ENCODE assay signal across 8 cellular contexts in genomic region chr14:53613404-53614253, GRCh38.
DNase-seq lines count a peak whose midpoint lies in the region; ATAC-seq and TF ChIP-seq lines count a peak whose summit lies in the region.

No MANE protein-coding gene starts in this region.

- no peak overlapping the region for H3K4me3 ChIP-seq in CD8-positive, alpha-beta memory T cell (ENCODE audit: low read length)

- no peaks in the 10 kb centered on the region for H3K36me3 ChIP-seq in CD8-positive, alpha-beta memory T cell (ENCODE audit: insufficient read depth, low read length)

- no peaks in the 10 kb centered on the region for H3K27me3 ChIP-seq in CD8-positive, alpha-beta memory T cell (ENCODE audit: insufficient read depth, low read length, poor library complexity, severe bottlenecking)

- H3K27me3 Mint-ChIP-seq in activated CD8-positive, alpha-beta T cell treated with anti-CD3 and anti-CD28 coated beads for 36 hours: no peaks in the 10 kb centered on the region
- no peaks in the 10 kb centered on the region for H3K27me3 Mint-ChIP-seq in activated CD8-positive, alpha-beta T cell treated with anti-CD3 and anti-CD28 coated beads, Interleukin-2, amount 10 ng/mL, durations not matched to agents 7 days and 5 days (ENCODE audit: low read depth)
- H3K27me3 Mint-ChIP-seq in CD8-positive, alpha-beta memory T cell: no peaks in the 10 kb centered on the region

- H3K36me3 Mint-ChIP-seq in activated CD8-positive, alpha-beta T cell treated with anti-CD3 and anti-CD28 coated beads for 36 hours (ENCODE audit: low read depth): no peaks in the 10 kb centered on the region
- H3K36me3 Mint-ChIP-seq in activated CD8-positive, alpha-beta T cell treated with anti-CD3 and anti-CD28 coated beads, Interleukin-2, amount 10 ng/mL, durations not matched to agents 7 days and 5 days (ENCODE audit: low read depth): no peaks in the 10 kb centered on the region
- no peaks in the 10 kb centered on the region for H3K36me3 Mint-ChIP-seq in CD8-positive, alpha-beta memory T cell

- intact Hi-C loops in activated CD8-positive, alpha-beta T cell treated with anti-CD3 and anti-CD28 coated beads for 36 hours (cut with micrococcal nuclease): no loop called here

- H3K4me1 Mint-ChIP-seq in activated CD8-positive, alpha-beta T cell treated with anti-CD3 and anti-CD28 coated beads for 36 hours (ENCODE audit: low read depth): no peaks in the 10 kb centered on the region
- H3K4me1 Mint-ChIP-seq in activated CD8-positive, alpha-beta T cell treated with anti-CD3 and anti-CD28 coated beads, Interleukin-2, amount 10 ng/mL, durations not matched to agents 7 days and 5 days (ENCODE audit: low read depth): no peaks in the 10 kb centered on the region
- H3K4me1 Mint-ChIP-seq in CD8-positive, alpha-beta memory T cell: no peaks in the 10 kb centered on the region

- peak overlapping the region; percentile 80 for H3K27ac Mint-ChIP-seq in activated CD8-positive, alpha-beta T cell treated with anti-CD3 and anti-CD28 coated beads for 36 hours
- no peak overlapping the region for H3K27ac Mint-ChIP-seq in activated CD8-positive, alpha-beta T cell treated with anti-CD3 and anti-CD28 coated beads, Interleukin-2, amount 10 ng/mL, durations not matched to agents 7 days and 5 days
- no peak overlapping the region for H3K27ac Mint-ChIP-seq in CD8-positive, alpha-beta memory T cell

- H3K4me3 Mint-ChIP-seq in activated CD8-positive, alpha-beta T cell treated with anti-CD3 and anti-CD28 coated beads for 36 hours: no peak overlapping the region
- H3K4me3 Mint-ChIP-seq in activated CD8-positive, alpha-beta T cell treated with anti-CD3 and anti-CD28 coated beads, Interleukin-2, amount 10 ng/mL, durations not matched to agents 7 days and 5 days: no peak overlapping the region
- H3K4me3 Mint-ChIP-seq in CD8-positive, alpha-beta memory T cell: no peak overlapping the region

- no peaks in the 10 kb centered on the region for H3K9me3 Mint-ChIP-seq in activated CD8-positive, alpha-beta T cell treated with anti-CD3 and anti-CD28 coated beads for 36 hours
- no peaks in the 10 kb centered on the region for H3K9me3 Mint-ChIP-seq in activated CD8-positive, alpha-beta T cell treated with anti-CD3 and anti-CD28 coated beads, Interleukin-2, amount 10 ng/mL, durations not matched to agents 7 days and 5 days (ENCODE audit: insufficient read depth)
- peaks cover 7 to 30% (median 19%) of the 10 kb centered on the region in 5 donors for H3K9me3 Mint-ChIP-seq in CD8-positive, alpha-beta memory T cell

- CTCF ChIA-PET in activated CD8-positive, alpha-beta T cell treated with anti-CD3 and anti-CD28 coated beads for 36 hours (lab: Charles Lee): no interaction called here
- CTCF ChIA-PET in activated CD8-positive, alpha-beta T cell treated with anti-CD3 and anti-CD28 coated beads, Interleukin-2, amount 10 ng/mL, durations not matched to agents 7 days and 5 days (lab: Charles Lee): no interaction called here
- CTCF ChIA-PET in CD8-positive, alpha-beta memory T cell (lab: Charles Lee): no interaction called here

- TF ChIP-seq CTCF in activated CD8-positive, alpha-beta T cell treated with anti-CD3 and anti-CD28 coated beads for 36 hours (IDR thresholded peaks at IDR 0.05): no peak
- no peak for TF ChIP-seq CTCF in omental fat pad (IDR thresholded peaks at IDR 0.05)

- POLR2A ChIA-PET in activated CD8-positive, alpha-beta T cell treated with anti-CD3 and anti-CD28 coated beads for 36 hours (lab: Charles Lee): no interaction called here
- POLR2A ChIA-PET in activated CD8-positive, alpha-beta T cell treated with anti-CD3 and anti-CD28 coated beads, Interleukin-2, amount 10 ng/mL, durations not matched to agents 7 days and 5 days (lab: Charles Lee): no interaction called here
- POLR2A ChIA-PET in CD8-positive, alpha-beta memory T cell (lab: Charles Lee): no interaction called here

- H3K4me1 ChIP-seq in CD8-positive, alpha-beta memory T cell (ENCODE audit: insufficient read depth, low read length): no peaks in the 10 kb centered on the region

- ATAC-seq in activated CD8-positive, alpha-beta T cell treated with anti-CD3 and anti-CD28 coated beads for 36 hours: peak; percentile 80
- ATAC-seq in activated CD8-positive, alpha-beta T cell treated with anti-CD3 and anti-CD28 coated beads, Interleukin-2, amount 10 ng/mL, durations not matched to agents 7 days and 5 days: no peak
- ATAC-seq in HG02981 (IDR thresholded peaks at IDR 0.05; ENCODE audit: unreplicated experiment) (peak; percentile 93), esophagus mucosa (peak; percentile 89), omental fat pad (ENCODE audit: low FRiP score) (no peak)

- DNase-seq in activated CD8-positive, alpha-beta T cell treated with anti-CD3 and anti-CD28 coated beads for 36 hours: peak; percentile 12
- no peak for DNase-seq in activated CD8-positive, alpha-beta T cell treated with anti-CD3 and anti-CD28 coated beads, Interleukin-2, amount 10 ng/mL, durations not matched to agents 7 days and 5 days
- DNase-seq in NCI-H345 treated with DMSO at 0.1 percent for 48 hours (lab: John Stamatoyannopoulos, UW; ENCODE audit: unreplicated experiment) (peak; percentile 88), omental fat pad (ENCODE audit: low spot score) (no peak), NCI-H2196 treated with DMSO at 0.1 percent for 48 hours (lab: John Stamatoyannopoulos, UW; ENCODE audit: unreplicated experiment) (no peak)
- DNase-seq in CD8-positive, alpha-beta memory T cell: no peak

- H3K27ac ChIP-seq in CD8-positive, alpha-beta memory T cell (ENCODE audit: low read depth, low read length): no peak overlapping the region

- no peaks in the 10 kb centered on the region for H3K9me3 ChIP-seq in CD8-positive, alpha-beta memory T cell (ENCODE audit: low read length)

Comparison
In these comparisons a context has a peak if more than half of its experiments do, and no peak if none do; other contexts are left out.
1. ATAC-seq: peak in activated CD8-positive, alpha-beta T cell treated with anti-CD3 and anti-CD28 coated beads for 36 hours (single experiment), HG02981 (single experiment) and esophagus mucosa (single experiment); none in activated CD8-positive, alpha-beta T cell treated with anti-CD3 and anti-CD28 coated beads, Interleukin-2, amount 10 ng/mL, durations not matched to agents 7 days and 5 days (single experiment) and omental fat pad (single experiment).
2. DNase-seq: peak in activated CD8-positive, alpha-beta T cell treated with anti-CD3 and anti-CD28 coated beads for 36 hours (single experiment) and NCI-H345 treated with DMSO at 0.1 percent for 48 hours (single experiment); none in activated CD8-positive, alpha-beta T cell treated with anti-CD3 and anti-CD28 coated beads, Interleukin-2, amount 10 ng/mL, durations not matched to agents 7 days and 5 days (single experiment), CD8-positive, alpha-beta memory T cell (0 of 5), omental fat pad (single experiment) and NCI-H2196 treated with DMSO at 0.1 percent for 48 hours (single experiment).